9 cellular contexts compared by ENCODE assay signal in genomic region chr20:32972181-32973076, GRCh38. TPM values are rescaled to one million over a fixed set of nuclear protein-coding genes. Genes with fewer than 3 reads are reported as not detected.
DNase-seq lines count a peak whose midpoint lies in the region; ATAC-seq, FAIRE-seq and TF ChIP-seq lines count a peak whose summit lies in the region.
"Had no signal": no experiment of that assay in that cellular context is flagged by ENCODE, and none has a peak within 500 bp of the region (broad histone marks: within the 10 kb centered on the region; RNA-seq: fewer than 3 reads in every experiment).

No MANE protein-coding gene starts in this region.

- TF ChIP-seq POLR2A in ovary (IDR thresholded peaks at IDR 0.05) (no peak), H54 (IDR thresholded peaks at IDR 0.05; ENCODE audit: low read depth, low read length) (no peak)

- peaks cover 16% of the 10 kb centered on the region for H3K4me1 ChIP-seq in cardiac muscle cell (ENCODE audit: low read depth)
- H3K4me1 ChIP-seq in ovary (ENCODE audit: insufficient read depth), result no peaks in the 10 kb centered on the region

- no peak for TF ChIP-seq CTCF in cardiac muscle cell (IDR thresholded peaks at IDR 0.05; ENCODE audit: low read depth, low read length)
- no peak for TF ChIP-seq CTCF in ovary (IDR thresholded peaks at IDR 0.05)

- 80 to 84% (median 83%) methylated on average over 12 to 13 of the region's 13 CpGs for WGBS in ovary, 3 donors

- H3K9me3 ChIP-seq in cardiac muscle cell (ENCODE audit: low read depth) (no peaks in the 10 kb centered on the region), ovary (no peaks in the 10 kb centered on the region)

- TF ChIP-seq EP300 in ovary (IDR thresholded peaks at IDR 0.05), result no peak

- FAIRE-seq in H54 (lab: Jason Lieb, UNC), result no peak
- FAIRE-seq: A204.1 had no signal

- intact Hi-C loops in Right ventricle myocardium inferior (cut with DNase I) (no loop called here), ovary (cut with DNase I) (no loop called here)

- no peak for DNase-seq in cardiac muscle cell (ENCODE audit: low read depth in 1 of 2, low spot score in 1 of 2)
- no peak for DNase-seq in Right ventricle myocardium inferior (ENCODE audit: missing footprints)
- peak; percentile 80 for DNase-seq in effector CD4-positive, alpha-beta T cell
- peak; percentile 58 to 64 for DNase-seq in stimulated activated CD4-positive, alpha-beta T cell treated with anti-CD3 and anti-CD28 coated beads, Interleukin-2, amount 100 ng/mL, for 48 hours
- no peak for DNase-seq in ovary
- DNase-seq in H54 (ENCODE audit: insufficient read length, low spot score), result no peak

- no peak overlapping the region for H3K4me3 ChIP-seq in cardiac muscle cell
- H3K4me3 ChIP-seq in ovary, result no peak overlapping the region

- peak overlapping the region; percentile 96 for H3K27ac ChIP-seq in cardiac muscle cell
- H3K27ac ChIP-seq in ovary, result no peak overlapping the region

- H3K27me3 ChIP-seq in cardiac muscle cell (no peaks in the 10 kb centered on the region), ovary (no peaks in the 10 kb centered on the region)

- no peak for ATAC-seq in Right ventricle myocardium inferior
- ATAC-seq in HG03521 (IDR thresholded peaks at IDR 0.05; ENCODE audit: unreplicated experiment), result peak; percentile 69
- peak; percentile 88 to 89 for ATAC-seq in activated CD4-positive, CD25-positive, alpha-beta regulatory T cell treated with anti-CD3 and anti-CD28 coated beads, Interleukin-2, amount 50 U/mL, for 24 hours

- H3K36me3 ChIP-seq in cardiac muscle cell (no peaks in the 10 kb centered on the region), ovary (no peaks in the 10 kb centered on the region)

RNA-seq across cellular contexts. Expression of gene SUN5, which starts 31.8 kb away (rescaled TPM):
- total RNA-seq in cardiac muscle cell, result not detected in 2 replicates
- not detected in 2 replicates for polyA plus RNA-seq in cardiac muscle cell
- total RNA-seq in Right ventricle myocardium inferior, result not detected
- total RNA-seq in ovary, result not detected
- not detected for polyA plus RNA-seq in ovary

RNA-seq across cellular contexts. Expression of gene BPIFB2, which starts 35.1 kb away (rescaled TPM):
- total RNA-seq in cardiac muscle cell (not detected in 2 replicates), Right ventricle myocardium inferior (not detected), ovary (under 1 TPM in 1 of 7 donors, not detected in 6; 0.26 TPM)
- polyA plus RNA-seq in cardiac muscle cell (not detected in 2 replicates), ovary (not detected)

RNA-seq across cellular contexts. Expression of gene BPIFB6, which starts 59.0 kb away (rescaled TPM):
- total RNA-seq in cardiac muscle cell, result not detected in 2 replicates
- not detected in 2 replicates for polyA plus RNA-seq in cardiac muscle cell
- not detected for total RNA-seq in Right ventricle myocardium inferior
- not detected for total RNA-seq in ovary
- not detected for polyA plus RNA-seq in ovary

Comparison
In these comparisons a context has a peak if more than half of its experiments do, and no peak if none do; other contexts are left out.
1. DNase-seq: peak in effector CD4-positive, alpha-beta T cell (single experiment) and stimulated activated CD4-positive, alpha-beta T cell treated with anti-CD3 and anti-CD28 coated beads, Interleukin-2, amount 100 ng/mL, for 48 hours (2 of 2); none in cardiac muscle cell (0 of 2), Right ventricle myocardium inferior (single experiment), ovary (0 of 5) and H54 (single experiment).